In genomic region chr7:8177109-8177933, GRCh38 we compare ENCODE assay signal across 1 cellular context.
TF ChIP-seq lines count a peak whose summit lies in the region.

No MANE protein-coding gene starts in this region.

TF ChIP-seq in GM23338, 12 proteins besides CTCF, POLR2A, EP300 and RAD21 (continued from another document):
- TF ChIP-seq ZNF462 (CRISPR knock-in tag; IDR thresholded peaks at IDR 0.05) = no peak
- no peak for TF ChIP-seq ZNF114 (CRISPR knock-in tag; IDR thresholded peaks at IDR 0.05)
